In the genomic region with DNA sequence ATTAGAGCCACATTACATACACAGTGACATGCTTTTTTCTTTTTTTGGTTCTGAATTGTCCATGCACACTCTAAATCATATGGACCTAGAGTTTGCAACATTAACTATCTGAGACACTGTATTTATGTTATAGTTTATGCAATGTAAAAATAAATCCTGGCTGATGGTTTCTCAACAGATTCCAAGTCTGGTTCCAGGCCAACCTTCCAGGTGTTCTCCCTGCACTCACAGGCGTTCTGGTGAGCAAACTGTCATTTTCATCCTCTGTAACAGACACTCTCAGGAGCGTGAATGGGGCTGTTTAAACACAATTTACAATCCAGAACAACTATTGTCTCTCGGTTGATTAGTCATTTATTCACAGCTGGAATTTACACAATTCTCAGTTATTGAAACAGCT, we compare ENCODE assay signal across 20 cellular contexts. TPM values are rescaled to one million over a fixed set of nuclear protein-coding genes. Genes with fewer than 3 reads are reported as not detected.
"Had no signal": no experiment of that assay in that cellular context is flagged by ENCODE, and none has a peak within 500 bp of the region (broad histone marks: within the 10 kb centered on the region; RNA-seq: fewer than 3 reads in every experiment).

No MANE protein-coding gene starts in this region.

- ATAC-seq: activated naive CD4-positive, alpha-beta T cell treated with anti-CD3 and anti-CD28 coated beads, Interleukin-2, amount 50 U/mL, for 72 hours; activated T-cell treated with anti-CD3 and anti-CD28 coated beads, Interleukin-2, amount 50 U/mL, for 72 hours; naive thymus-derived CD8-positive, alpha-beta T cell; pancreas; WTC11 had no signal

- H3K27me3 ChIP-seq: esophagus squamous epithelium, pancreas, sigmoid colon, stomach, testis, upper lobe of left lung had no signal

- DNase-seq: activated CD4-positive, alpha-beta T cell treated with anti-CD3 and anti-CD28 coated beads, Interleukin-2, amount 10 ng/mL, durations not matched to agents 7 days and 5 days; activated CD8-positive, alpha-beta memory T cell treated with anti-CD3 and anti-CD28 coated beads, Interleukin-2, amount 50 U/mL, for 48 hours; activated gamma-delta T cell; activated T-cell treated with anti-CD3 and anti-CD28 coated beads, Interleukin-2, amount 50 U/mL, for 72 hours; central memory CD4-positive, alpha-beta T cell; cortex of kidney; effector CD4-positive, alpha-beta T cell; esophagus squamous epithelium; hippocampal formation; left ventricle myocardium inferior; naive thymus-derived CD8-positive, alpha-beta T cell; pancreas; sigmoid colon; stimulated activated CD4-positive, alpha-beta T cell treated with anti-CD3 and anti-CD28 coated beads, Interleukin-1b, Interleukin-23, amount 100 ng/mL, for 48 hours; stomach; testis; upper lobe of left lung had no signal

- H3K4me3 ChIP-seq: esophagus squamous epithelium, left ventricle myocardium inferior, pancreas, sigmoid colon, stomach, testis, upper lobe of left lung had no signal

- H3K27ac ChIP-seq: esophagus squamous epithelium, left ventricle myocardium inferior, pancreas, sigmoid colon, stomach, testis, upper lobe of left lung had no signal

RNA-seq across cellular contexts. Expression of gene ANKK1, which starts 36.5 kb away (rescaled TPM):
- total RNA-seq: endothelial cell of umbilical vein, left ventricle myocardium inferior, stomach had no signal
